Comparison of ENCODE assay signal across 9 cellular contexts in genomic region chrX:49054073-49054762, GRCh38. TPM values are rescaled to one million over a fixed set of nuclear protein-coding genes. Genes with fewer than 3 reads are reported as not detected.
DNase-seq lines count a peak whose midpoint lies in the region; ATAC-seq and TF ChIP-seq lines count a peak whose summit lies in the region.
"Had no signal": no experiment of that assay in that cellular context is flagged by ENCODE, and none has a peak within 500 bp of the region (broad histone marks: within the 10 kb centered on the region; RNA-seq: fewer than 3 reads in every experiment).

No MANE protein-coding gene starts in this region.

- no peaks in the 10 kb centered on the region for H3K27me3 ChIP-seq in left ventricle myocardium inferior (ENCODE audit: low read depth)
- no peaks in the 10 kb centered on the region for H3K27me3 ChIP-seq in mucosa of stomach (ENCODE audit: control insufficient read depth, insufficient read depth, low read length)
- no peaks in the 10 kb centered on the region for H3K27me3 ChIP-seq in vagina

- H3K4me1 ChIP-seq in left ventricle myocardium inferior (peaks cover 5% of the 10 kb centered on the region), mucosa of stomach (ENCODE audit: control insufficient read depth, insufficient read depth, low read length) (peaks cover 4% of the 10 kb centered on the region), vagina (peaks cover 4% of the 10 kb centered on the region)

- intact Hi-C loops in left ventricle myocardium inferior (cut with micrococcal nuclease) (no loop called here), Right ventricle myocardium inferior (cut with DNase I) (no loop called here), vagina (cut with DNase I) (no loop called here)

- no peak for ATAC-seq in Right ventricle myocardium inferior
- no peak for ATAC-seq in GM18511 (IDR thresholded peaks at IDR 0.05; ENCODE audit: unreplicated experiment)

- peak overlapping the region; percentile 43 for H3K9ac ChIP-seq in mucosa of stomach (ENCODE audit: low read length)

- no peak for TF ChIP-seq POLR2A in vagina (IDR thresholded peaks at IDR 0.05)

- H3K4me3 ChIP-seq in left ventricle myocardium inferior, result peak overlapping the region; percentile 76
- peak overlapping the region; percentile 49 to 52 for H3K4me3 ChIP-seq in cardiac fibroblast (replicated peaks in 1 of 2; ENCODE audit: low read depth in 2 of 2, low read length in 2 of 2)
- no peak overlapping the region for H3K4me3 ChIP-seq in mucosa of stomach (ENCODE audit: low read length)
- peak overlapping the region; percentile 61 to 66 for H3K4me3 ChIP-seq in vagina

- no peak for DNase-seq in left ventricle myocardium inferior
- DNase-seq in Right ventricle myocardium inferior (ENCODE audit: missing footprints), result no peak
- no peak for DNase-seq in cardiac fibroblast (ENCODE audit: low read depth in 2 of 2)
- no peak for DNase-seq in vagina (ENCODE audit: extremely low spot score in 2 of 2)
- DNase-seq in GM20000 (ENCODE audit: low spot score), result no peak
- DNase-seq in KBM-7, result no peak

- H3K36me3 ChIP-seq in left ventricle myocardium inferior, result no peaks in the 10 kb centered on the region
- no peaks in the 10 kb centered on the region for H3K36me3 ChIP-seq in mucosa of stomach (ENCODE audit: control insufficient read depth, insufficient read depth, low read length)
- no peaks in the 10 kb centered on the region for H3K36me3 ChIP-seq in vagina

- H3K27ac ChIP-seq in left ventricle myocardium inferior (replicated peaks) (peak overlapping the region; percentile 82), vagina (peak overlapping the region; percentile 83)

- in situ Hi-C loops in KBM-7 (cut with MboI; ENCODE audit: low pct_unique_long_range_greater_than_20kb, low sequenced_read_pairs), result no loop called here

- no peak for TF ChIP-seq CTCF in left ventricle myocardium inferior (IDR thresholded peaks at IDR 0.05; ENCODE audit: borderline replicate concordance)
- TF ChIP-seq CTCF in cardiac fibroblast (IDR thresholded peaks at IDR 0.05; ENCODE audit: low read depth, low read length), result no peak
- TF ChIP-seq CTCF in vagina (IDR thresholded peaks at IDR 0.05), result no peak
- no peak for TF ChIP-seq CTCF in GM20000 (IDR thresholded peaks at IDR 0.05; ENCODE audit: extremely low read depth, missing control alignments)

- no peaks in the 10 kb centered on the region for H3K9me3 ChIP-seq in left ventricle myocardium inferior (replicated peaks)
- no peaks in the 10 kb centered on the region for H3K9me3 ChIP-seq in mucosa of stomach (ENCODE audit: control insufficient read depth, low read length)
- no peaks in the 10 kb centered on the region for H3K9me3 ChIP-seq in vagina

RNA-seq across cellular contexts. Expression of gene CCDC120, which starts 4.6 kb away (rescaled TPM):
- total RNA-seq in left ventricle myocardium inferior (1.6 TPM), Right ventricle myocardium inferior (1.4 TPM), vagina (8.6 TPM)
- total RNA-seq: myocyte had no signal

RNA-seq across cellular contexts. Expression of gene TFE3, which starts 11.1 kb away (rescaled TPM):
- 19.2 TPM for total RNA-seq in left ventricle myocardium inferior
- total RNA-seq in Right ventricle myocardium inferior, result 24.8 TPM
- 87.4 TPM for total RNA-seq in vagina

RNA-seq across cellular contexts. Expression of gene PRAF2, which starts 19.6 kb away (rescaled TPM):
- 8.7 TPM for total RNA-seq in left ventricle myocardium inferior
- 7.1 TPM for total RNA-seq in Right ventricle myocardium inferior
- total RNA-seq in vagina, result 24.1 TPM

RNA-seq across cellular contexts. Expression of gene WDR45, which starts 25.5 kb away (rescaled TPM):
- total RNA-seq in left ventricle myocardium inferior, result 80.4 TPM
- total RNA-seq in Right ventricle myocardium inferior, result 67.1 TPM
- total RNA-seq in vagina, result 72.7 TPM

RNA-seq across cellular contexts. Expression of gene GRIPAP1, which starts 52.2 kb away (rescaled TPM):
- total RNA-seq in left ventricle myocardium inferior, result 20.7 TPM
- 20.1 TPM for total RNA-seq in Right ventricle myocardium inferior
- total RNA-seq in vagina, result 27.5 TPM
